8 cellular contexts compared by ENCODE assay signal in the genomic region with DNA sequence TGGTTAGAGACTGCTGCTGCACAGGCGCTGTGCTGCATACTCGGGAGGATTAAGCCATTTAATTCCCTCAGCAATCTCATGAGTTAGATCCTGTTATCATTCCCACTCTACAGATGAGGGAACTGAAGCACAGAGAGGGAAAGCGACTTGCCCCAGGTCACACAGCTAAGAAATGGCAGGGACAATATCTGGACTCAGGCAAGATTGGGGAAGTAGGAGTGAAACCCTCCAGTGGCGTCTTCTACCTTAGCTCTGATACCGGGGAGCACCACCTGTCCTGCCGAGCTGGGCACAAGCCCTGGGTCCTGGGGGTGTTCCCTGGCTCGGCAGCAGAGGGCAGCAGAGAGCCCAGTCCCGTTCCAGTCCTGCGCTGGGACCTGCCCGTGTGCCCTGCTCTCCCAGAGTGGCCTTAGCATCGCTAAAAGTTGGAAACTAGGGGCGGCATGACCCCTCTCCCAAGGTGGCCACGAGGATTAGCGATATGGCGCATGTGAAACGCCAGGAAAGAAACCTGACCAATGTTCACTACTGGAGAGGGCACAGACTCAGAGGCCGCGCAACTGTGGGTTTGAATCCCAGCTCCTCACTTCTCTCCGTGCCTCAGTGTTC. TPM values are rescaled to one million over a fixed set of nuclear protein-coding genes. Genes with fewer than 3 reads are reported as not detected.
DNase-seq lines count a peak whose midpoint lies in the region; ATAC-seq and TF ChIP-seq lines count a peak whose summit lies in the region.

No MANE protein-coding gene starts in this region.

- H3K27ac Mint-ChIP-seq in neural crest cell (ENCODE audit: unreplicated experiment) = no peak overlapping the region

- peak; percentile 87 for DNase-seq in D341Med (ENCODE audit: low spot score)
- DNase-seq in NOMO-1 treated with DMSO at 0.1 percent for 48 hours (lab: John Stamatoyannopoulos, UW; ENCODE audit: unreplicated experiment) = peak; percentile 50
- peak; percentile 95 for DNase-seq in activated CD8-positive, alpha-beta memory T cell treated with anti-CD3 and anti-CD28 coated beads, Interleukin-2, amount 50 U/mL, for 48 hours
- DNase-seq in neural crest cell (ENCODE audit: low read depth, low spot score) = peak; percentile 85
- peak; percentile 79 for DNase-seq in testis
- no peak for DNase-seq in NCI-H1048 (lab: John Stamatoyannopoulos, UW)

- H3K9me3 ChIP-seq in testis = no peaks in the 10 kb centered on the region

- intact Hi-C loops in testis (cut with DNase I; ENCODE audit: low total_unique reads) = no loop called here

- peak overlapping the region; percentile 59 for H3K4me3 Mint-ChIP-seq in neural crest cell

- no peak overlapping the region for H3K4me3 ChIP-seq in testis

- H3K9me3 Mint-ChIP-seq in neural crest cell = no peaks in the 10 kb centered on the region

- TF ChIP-seq CTCF in neural crest cell (conservative IDR thresholded peaks at IDR 0.05) = peak; percentile 94
- peak; percentile 67 to 87 (median 78) for TF ChIP-seq CTCF in testis (IDR thresholded peaks at IDR 0.05)

- TF ChIP-seq POLR2A in testis (IDR thresholded peaks at IDR 0.05) = no peak

- 29 to 30% methylated on average over 7 to 19 of the region's 19 CpGs for WGBS in testis, 2 donors

- H3K4me1 ChIP-seq in testis = peaks cover 6% of the 10 kb centered on the region

- H3K27ac ChIP-seq in testis = no peak overlapping the region

- H3K36me3 ChIP-seq in testis (ENCODE audit: low read depth, missing control alignments) = no peaks in the 10 kb centered on the region

- no peaks in the 10 kb centered on the region for H3K27me3 ChIP-seq in testis

- H3K36me3 Mint-ChIP-seq in neural crest cell (ENCODE audit: low read depth) = no peaks in the 10 kb centered on the region

- peak; percentile 44 for ATAC-seq in HG02798 (IDR thresholded peaks at IDR 0.05; ENCODE audit: poor library complexity, unreplicated experiment)
- ATAC-seq in esophagus mucosa = peak; percentile 15

- H3K27me3 Mint-ChIP-seq in neural crest cell (ENCODE audit: low read depth) = peaks cover 73% of the 10 kb centered on the region

- H3K4me1 Mint-ChIP-seq in neural crest cell = peaks cover 35% of the 10 kb centered on the region

RNA-seq across cellular contexts. Expression of a gene that starts 20.5 kb away (rescaled TPM):
- total RNA-seq in esophagus mucosa = 47.2 TPM
- total RNA-seq in neural crest cell = 172 and 196 TPM in 2 replicates
- total RNA-seq in testis = 100 to 1,000 TPM in 1 of 2 donors, 10 to 100 TPM in 1; 92.7 to 123 TPM
- 132 TPM for polyA plus RNA-seq in testis (ENCODE audit: insufficient read depth, low read depth, low replicate concordance)

RNA-seq across cellular contexts. Expression of a gene that starts 21.9 kb away (rescaled TPM):
- total RNA-seq in esophagus mucosa = 4.9 TPM
- total RNA-seq in neural crest cell = 3.1 and 3.3 TPM in 2 replicates
- total RNA-seq in testis = 1 to 10 TPM in 1 of 2 donors, under 1 TPM in 1; 0.62 to 1.7 TPM
- polyA plus RNA-seq in testis (ENCODE audit: insufficient read depth, low read depth, low replicate concordance) = 0.96 TPM

RNA-seq across cellular contexts. Expression of a gene that starts 34.3 kb away (rescaled TPM):
- total RNA-seq in esophagus mucosa (0.76 TPM), neural crest cell (1.5 and 2.0 TPM in 2 replicates), testis (1 to 10 TPM; 1.6 to 2.2 TPM)
- polyA plus RNA-seq in testis (ENCODE audit: insufficient read depth, low read depth, low replicate concordance) = 0.66 TPM

RNA-seq across cellular contexts. Expression of a gene that starts 43.9 kb away (rescaled TPM):
- total RNA-seq in esophagus mucosa = 24.6 TPM
- total RNA-seq in neural crest cell = 52.1 and 56.1 TPM in 2 replicates
- 10 to 100 TPM; 32.8 to 35.2 TPM for total RNA-seq in testis
- 17.8 TPM for polyA plus RNA-seq in testis (ENCODE audit: insufficient read depth, low read depth, low replicate concordance)
